32 cellular contexts compared by ENCODE assay signal in genomic region chr18:56815926-56816325, GRCh38.
DNase-seq lines count a peak whose midpoint lies in the region; ATAC-seq and TF ChIP-seq lines count a peak whose summit lies in the region.
"Had no signal": no experiment of that assay in that cellular context is flagged by ENCODE, and none has a peak within 500 bp of the region (broad histone marks: within the 10 kb centered on the region; RNA-seq: fewer than 3 reads in every experiment).

No MANE protein-coding gene starts in this region.

- no peak for ATAC-seq in Panc1
- no peak for ATAC-seq in activated naive CD8-positive, alpha-beta T cell treated with anti-CD3 and anti-CD28 coated beads, Interleukin-2, amount 50 U/mL, for 24 hours
- ATAC-seq: esophagus mucosa, gastroesophageal sphincter, psoas muscle had no signal

- intact Hi-C loops in Panc1 (cut with micrococcal nuclease; ENCODE audit: unreplicated experiment), result no loop called here

- CTCF ChIA-PET in Panc1 (lab: Charles Lee), result no interaction called here

- 100% methylated on average over 2 of the region's 7 CpGs for WGBS in mesendoderm (ENCODE audit: extremely low coverage, insufficient coverage, low lambda C conversion rate)

- no peaks in the 10 kb centered on the region for H3K36me3 ChIP-seq in BE2C
- H3K36me3 ChIP-seq in Panc1 (ENCODE audit: control insufficient read depth, insufficient read depth, low read length), result no peaks in the 10 kb centered on the region
- no peaks in the 10 kb centered on the region for H3K36me3 ChIP-seq in mesendoderm (ENCODE audit: control insufficient read depth, insufficient read depth, low read length)
- H3K36me3 ChIP-seq: BLaER1 had no signal

- no peak overlapping the region for H3K4ac ChIP-seq in mesendoderm (ENCODE audit: low read depth, low read length)

- H3K36me3 Mint-ChIP-seq in activated naive CD8-positive, alpha-beta T cell treated with anti-CD3 and anti-CD28 coated beads, Interleukin-2, amount 50 U/mL, for 24 hours (ENCODE audit: low read depth), result peaks cover 6% of the 10 kb centered on the region
- H3K36me3 Mint-ChIP-seq: mesothelial cell of epicardium had no signal

- H3K4me1 Mint-ChIP-seq in activated naive CD8-positive, alpha-beta T cell treated with anti-CD3 and anti-CD28 coated beads, Interleukin-2, amount 50 U/mL, for 24 hours, result no peaks in the 10 kb centered on the region
- H3K4me1 Mint-ChIP-seq: mesothelial cell of epicardium, naive B cell had no signal

- H3K27me3 ChIP-seq in BE2C (no peaks in the 10 kb centered on the region), Panc1 (ENCODE audit: control insufficient read depth, insufficient read depth, low read length) (no peaks in the 10 kb centered on the region), mesendoderm (ENCODE audit: insufficient read depth, low read length, poor library complexity) (no peaks in the 10 kb centered on the region)
- H3K27me3 ChIP-seq: BLaER1, gastroesophageal sphincter had no signal

- BruUV-seq in Panc1 (replicated peaks; lab: Mats Ljungman, UMichigan), result no TSS peak

- H3K9me3 ChIP-seq in BE2C (no peaks in the 10 kb centered on the region), Panc1 (ENCODE audit: control insufficient read depth, insufficient read depth, low read depth, low read length) (no peaks in the 10 kb centered on the region)
- H3K9me3 ChIP-seq: BLaER1, gastroesophageal sphincter, left ventricle myocardium inferior, psoas muscle had no signal

- H2BK15ac ChIP-seq in mesendoderm (replicated peaks; ENCODE audit: low read depth), result no peak overlapping the region

- H3K4me3 Mint-ChIP-seq in activated naive CD8-positive, alpha-beta T cell treated with anti-CD3 and anti-CD28 coated beads, Interleukin-2, amount 50 U/mL, for 24 hours, result no peak overlapping the region
- H3K4me3 Mint-ChIP-seq: immature natural killer cell, mesothelial cell of epicardium, naive B cell had no signal

- H3K27me3 Mint-ChIP-seq in activated naive CD8-positive, alpha-beta T cell treated with anti-CD3 and anti-CD28 coated beads, Interleukin-2, amount 50 U/mL, for 24 hours, result no peaks in the 10 kb centered on the region
- H3K27me3 Mint-ChIP-seq: naive B cell had no signal

- no peak overlapping the region for H4K8ac ChIP-seq in mesendoderm (ENCODE audit: low read depth, low read length)

- H3K79me2 ChIP-seq in mesendoderm (ENCODE audit: control insufficient read depth, insufficient read depth, low read length), result no peaks in the 10 kb centered on the region

- no peak overlapping the region for H3K23ac ChIP-seq in mesendoderm (ENCODE audit: low read length)

- no peak overlapping the region for H3K4me2 ChIP-seq in mesendoderm (ENCODE audit: low read length)
- H3K4me2 ChIP-seq: BLaER1 had no signal

- no peak overlapping the region for H3K27ac Mint-ChIP-seq in activated naive CD8-positive, alpha-beta T cell treated with anti-CD3 and anti-CD28 coated beads, Interleukin-2, amount 50 U/mL, for 24 hours
- H3K27ac Mint-ChIP-seq: immature natural killer cell, mesothelial cell of epicardium had no signal

- POLR2A ChIA-PET in Panc1 (lab: Charles Lee), result no interaction called here

- H3K18ac ChIP-seq in mesendoderm (ENCODE audit: low read length), result no peak overlapping the region

- H3K79me1 ChIP-seq in mesendoderm (ENCODE audit: low read length), result no peaks in the 10 kb centered on the region

- no peak overlapping the region for H2BK120ac ChIP-seq in mesendoderm (ENCODE audit: low read depth, low read length)

- DNase-seq in BE2C (peak; percentile 25), H4 (ENCODE audit: low spot score) (peak; percentile 34), Panc1 (ENCODE audit: low read depth, low spot score) (peak; percentile 28), epithelial cell of esophagus (ENCODE audit: low read depth) (peak; percentile 48), mesendoderm (no peak), HT-29 (ENCODE audit: low spot score) (no peak), superior temporal gyrus (ENCODE audit: extremely low spot score) (no peak)
- DNase-seq in activated naive CD8-positive, alpha-beta T cell treated with anti-CD3 and anti-CD28 coated beads, Interleukin-2, amount 50 U/mL, for 24 hours, result no peak
- DNase-seq: ACHN; activated CD4-positive, alpha-beta T cell treated with anti-CD3 and anti-CD28 coated beads for 4 hours; activated effector memory CD4-positive, alpha-beta T cell treated with anti-CD3 and anti-CD28 coated beads, Interleukin-2, amount 50 U/mL, for 16 hours; activated T-cell treated with anti-CD3 and anti-CD28 coated beads, Interleukin-2, amount 50 U/mL, for 1 hour; COR-L47; DND-41; effector memory CD4-positive, alpha-beta T cell; HCEC 1CT; hypothalamus; immature natural killer cell; Karpas-422; left ventricle myocardium inferior; naive B cell; NCI-H1092; NCI-H2029; psoas muscle; stimulated activated CD4-positive, alpha-beta T cell treated with anti-CD3 and anti-CD28 coated beads, Interleukin-15, amount 100 ng/mL, for 24 hours; stimulated activated naive CD4-positive, alpha-beta T cell had no signal

- H3K9me3 Mint-ChIP-seq in activated naive CD8-positive, alpha-beta T cell treated with anti-CD3 and anti-CD28 coated beads, Interleukin-2, amount 50 U/mL, for 24 hours, result no peaks in the 10 kb centered on the region
- H3K9me3 Mint-ChIP-seq: immature natural killer cell, mesothelial cell of epicardium, naive B cell had no signal

- H3K27ac ChIP-seq in Panc1 (ENCODE audit: low read length) (no peak overlapping the region), mesendoderm (ENCODE audit: low read depth, low read length) (no peak overlapping the region)
- H3K27ac ChIP-seq: BLaER1, coronary artery, gastroesophageal sphincter, left ventricle myocardium inferior, psoas muscle, VCaP had no signal

- no peak overlapping the region for H4K5ac ChIP-seq in mesendoderm (ENCODE audit: low read length)

- H3K4me1 ChIP-seq in BE2C (no peaks in the 10 kb centered on the region), Panc1 (ENCODE audit: control insufficient read depth, insufficient read depth, low read length) (no peaks in the 10 kb centered on the region), mesendoderm (ENCODE audit: control insufficient read depth, low read depth, low read length) (no peaks in the 10 kb centered on the region)
- H3K4me1 ChIP-seq: BLaER1, gastroesophageal sphincter, left ventricle myocardium inferior, psoas muscle had no signal

- H3K56ac ChIP-seq in mesendoderm (ENCODE audit: low read length), result no peak overlapping the region

- H3K4me3 ChIP-seq in BE2C (ENCODE audit: low read depth, low read length) (no peak overlapping the region), Panc1 (ENCODE audit: low read depth in 2 of 2, low read length in 2 of 2) (no peak overlapping the region), epithelial cell of esophagus (ENCODE audit: low read length) (no peak overlapping the region), mesendoderm (ENCODE audit: low read length) (no peak overlapping the region)
- H3K4me3 ChIP-seq: BLaER1, coronary artery, gastroesophageal sphincter, left ventricle myocardium inferior, psoas muscle had no signal

- H3K9ac ChIP-seq in mesendoderm (ENCODE audit: low read length), result no peak overlapping the region
- H3K9ac ChIP-seq: BLaER1 had no signal

- H2AK5ac ChIP-seq in mesendoderm (ENCODE audit: low read length), result no peak overlapping the region

- H2BK5ac ChIP-seq in mesendoderm (ENCODE audit: low read length), result no peak overlapping the region

- in situ Hi-C loops in Panc1 (cut with HindIII; ENCODE audit: low pct_unique_long_range_greater_than_20kb, low sequenced_read_pairs), result no loop called here

- TF ChIP-seq CTCF in BE2C (IDR thresholded peaks at IDR 0.05; ENCODE audit: low read depth, low read length), result no peak
- TF ChIP-seq CTCF in Panc1 (IDR thresholded peaks at IDR 0.05), result no peak
- TF ChIP-seq CTCF in epithelial cell of esophagus (IDR thresholded peaks at IDR 0.05; ENCODE audit: insufficient read depth, low read depth, low read length, missing control alignments), result no peak

Comparison
In these comparisons a context has a peak if more than half of its experiments do, and no peak if none do; other contexts are left out.
1. DNase-seq: peak in BE2C (single experiment), H4 (single experiment), Panc1 (single experiment) and epithelial cell of esophagus (single experiment); none in mesendoderm (single experiment), activated naive CD8-positive, alpha-beta T cell treated with anti-CD3 and anti-CD28 coated beads, Interleukin-2, amount 50 U/mL, for 24 hours (single experiment), HT-29 (single experiment) and superior temporal gyrus (single experiment).